ENCODE assay signal across 9 cellular contexts in the genomic region with DNA sequence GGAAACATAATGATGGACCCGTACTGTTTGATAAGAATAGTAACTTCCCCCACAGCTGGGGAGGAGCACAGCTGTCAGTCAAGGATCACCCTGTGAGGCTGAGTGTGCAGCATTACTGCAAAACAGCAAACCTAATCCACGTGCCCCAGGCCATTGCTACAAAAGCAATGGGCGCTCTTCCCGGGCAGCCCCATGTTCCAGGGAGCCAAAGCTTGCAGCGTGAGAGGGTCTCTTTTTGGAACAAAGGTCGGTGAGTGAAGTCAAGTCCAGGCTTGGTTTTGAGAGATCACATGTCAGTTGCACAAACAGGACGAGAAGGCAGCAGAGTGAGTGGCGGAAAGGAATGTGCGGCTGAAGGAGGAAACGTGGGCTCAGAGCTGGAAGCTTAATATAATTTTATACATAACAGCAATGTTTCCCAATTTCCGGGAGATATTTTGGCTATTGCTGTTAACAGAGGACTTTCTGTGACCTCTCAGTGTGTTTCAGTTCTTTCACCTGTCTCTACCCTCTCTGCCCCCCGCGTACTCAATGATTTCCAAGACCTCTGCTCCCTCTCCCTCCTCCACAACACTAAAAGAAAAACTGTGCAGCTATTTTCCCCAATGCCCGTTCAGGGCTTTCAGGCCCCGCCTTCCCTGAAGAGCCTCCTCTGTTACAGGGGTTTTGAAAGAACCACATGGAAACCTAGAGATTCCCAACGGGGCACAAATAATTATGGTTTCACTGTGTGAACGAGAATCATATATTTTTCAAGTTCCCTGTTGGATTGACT.
A peak's percentile ranks its signal among the peaks of the same experiment; 100 is the strongest.
DNase-seq lines count a peak whose midpoint lies in the region; ATAC-seq and TF ChIP-seq lines count a peak whose summit lies in the region.
"Had no signal": no experiment of that assay in that cellular context is flagged by ENCODE, and none has a peak within 500 bp of the region (broad histone marks: within the 10 kb centered on the region; RNA-seq: fewer than 3 reads in every experiment).

No MANE protein-coding gene starts in this region.

- DNase-seq in SIG-M5 treated with dmso at 0.1 percent for 504 hours (lab: John Stamatoyannopoulos, UW; ENCODE audit: unreplicated experiment) (peak; percentile 81), SIG-M5 (lab: John Stamatoyannopoulos, UW) (no peak), T-helper 17 cell (no peak), iPS-NIHi11 (ENCODE audit: low spot score) (peak; percentile 28), thyroid gland (peak; percentile 74 to 80), hippocampal formation (lab: John Stamatoyannopoulos, UW) (no peak)
- DNase-seq in CD8-positive, alpha-beta memory T cell = no peak
- DNase-seq: COR-L47 had no signal

- CTCF ChIA-PET in CD8-positive, alpha-beta memory T cell (lab: Charles Lee) = interaction anchor here (1.2 kb wide), 1 partner anchor 9 kb away, joined by 3 read pairs; no protein-coding TSS in a partner anchor

- H3K9me3 ChIP-seq in T-helper 17 cell (ENCODE audit: control insufficient read depth, low read length, poor library complexity, severe bottlenecking) (no peaks in the 10 kb centered on the region), thyroid gland (no peaks in the 10 kb centered on the region)
- H3K9me3 ChIP-seq in CD8-positive, alpha-beta memory T cell (ENCODE audit: low read length) = no peaks in the 10 kb centered on the region

- no peaks in the 10 kb centered on the region for H3K36me3 ChIP-seq in thyroid gland
- H3K36me3 ChIP-seq in CD8-positive, alpha-beta memory T cell (ENCODE audit: insufficient read depth, low read length) = no peaks in the 10 kb centered on the region

- peak in 1 of 2 donors; percentile 27 for TF ChIP-seq POLR2A in thyroid gland (IDR thresholded peaks at IDR 0.05)

- peaks cover 9% of the 10 kb centered on the region for H3K4me1 Mint-ChIP-seq in T-helper 17 cell
- H3K4me1 Mint-ChIP-seq in CD8-positive, alpha-beta memory T cell = peaks cover 7 to 11% (median 8%) of the 10 kb centered on the region in 3 donors

- peaks cover 52% of the 10 kb centered on the region for H3K27me3 Mint-ChIP-seq in T-helper 17 cell
- H3K27me3 Mint-ChIP-seq in CD8-positive, alpha-beta memory T cell = peaks cover 16 to 40% of the 10 kb centered on the region in 2 donors

- POLR2A ChIA-PET in CD8-positive, alpha-beta memory T cell (lab: Charles Lee) = no interaction called here

- no peaks in the 10 kb centered on the region for H3K9me3 Mint-ChIP-seq in CD8-positive, alpha-beta memory T cell

- H3K4me1 ChIP-seq in thyroid gland = peaks cover 28 to 35% of the 10 kb centered on the region in 2 donors
- H3K4me1 ChIP-seq in CD8-positive, alpha-beta memory T cell (ENCODE audit: insufficient read depth, low read length) = no peaks in the 10 kb centered on the region

- ATAC-seq in T-helper 17 cell (no peak), GM18498 (IDR thresholded peaks at IDR 0.05; ENCODE audit: unreplicated experiment) (no peak)

- TF ChIP-seq CTCF in thyroid gland (IDR thresholded peaks at IDR 0.05) = no peak

- H3K4me3 ChIP-seq in thyroid gland (replicated peaks in 1 of 3) = no peak overlapping the region
- H3K4me3 ChIP-seq in CD8-positive, alpha-beta memory T cell (ENCODE audit: low read length) = no peak overlapping the region

- H3K4me3 Mint-ChIP-seq in T-helper 17 cell = peak overlapping the region; percentile 43
- peak overlapping the region in 2 of 7 donors; percentile 22 to 39 for H3K4me3 Mint-ChIP-seq in CD8-positive, alpha-beta memory T cell

- intact Hi-C loops in thyroid gland (cut with DNase I) = loop anchor here (10.0 kb wide), 1 partner anchor 195 kb away; no protein-coding TSS in a partner anchor

- H3K36me3 Mint-ChIP-seq in T-helper 17 cell (ENCODE audit: low read depth) = no peaks in the 10 kb centered on the region
- H3K36me3 Mint-ChIP-seq in CD8-positive, alpha-beta memory T cell = no peaks in the 10 kb centered on the region

- no peaks in the 10 kb centered on the region for H3K27me3 ChIP-seq in thyroid gland
- no peaks in the 10 kb centered on the region for H3K27me3 ChIP-seq in CD8-positive, alpha-beta memory T cell (ENCODE audit: insufficient read depth, low read length, poor library complexity, severe bottlenecking)

- WGBS in thyroid gland, 2 donors = 11% methylated on average over 17 of the region's 17 CpGs

- H3K27ac ChIP-seq in thyroid gland = peak overlapping the region; percentile 84 to 93 (median 89)
- no peak overlapping the region for H3K27ac ChIP-seq in CD8-positive, alpha-beta memory T cell (ENCODE audit: low read depth, low read length)

- no peak overlapping the region for H3K27ac Mint-ChIP-seq in T-helper 17 cell
- H3K27ac Mint-ChIP-seq in CD8-positive, alpha-beta memory T cell = no peak overlapping the region

Comparison
In these comparisons a context has a peak if more than half of its experiments do, and no peak if none do; other contexts are left out.
1. DNase-seq: peak in SIG-M5 treated with dmso at 0.1 percent for 504 hours (single experiment), iPS-NIHi11 (single experiment) and thyroid gland (2 of 2); none in SIG-M5 (single experiment), T-helper 17 cell (0 of 3), CD8-positive, alpha-beta memory T cell (0 of 5) and hippocampal formation (0 of 2).